8 cellular contexts compared by ENCODE assay signal in the genomic region with DNA sequence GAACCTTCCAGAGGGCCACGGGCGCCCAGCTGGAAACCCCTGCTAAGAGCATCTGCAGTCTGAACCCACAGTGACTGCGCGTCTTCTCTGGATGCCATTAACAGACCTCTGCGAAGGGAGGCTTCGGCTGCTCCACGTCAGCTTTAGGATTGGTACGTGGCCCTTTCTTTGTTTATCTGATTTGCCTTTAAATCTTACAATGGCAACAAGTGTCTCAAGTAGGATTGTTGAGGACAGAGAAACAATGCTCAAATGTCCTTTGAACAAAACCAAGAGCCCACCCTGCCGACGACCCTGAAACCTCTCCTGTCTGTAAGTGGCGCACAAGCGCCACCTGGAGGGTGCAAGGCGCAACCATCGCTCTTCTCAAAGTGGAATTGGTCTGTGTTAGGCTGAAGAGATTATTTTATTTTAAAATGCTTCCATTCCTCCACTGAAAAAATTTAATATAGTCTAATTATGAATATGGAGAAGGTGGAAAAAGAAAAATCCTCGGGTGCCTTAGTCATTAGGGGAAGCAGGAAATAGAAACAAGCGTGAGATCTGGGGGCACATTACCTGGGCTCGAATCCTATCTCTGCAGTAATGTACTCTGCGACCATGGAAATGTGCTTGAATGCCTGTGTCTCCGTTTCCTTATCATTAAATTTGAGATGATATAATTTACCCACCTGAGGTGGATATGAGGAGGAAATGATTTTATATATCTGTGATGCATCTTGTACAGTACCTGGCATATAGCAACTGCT.
DNase-seq lines count a peak whose midpoint lies in the region; ATAC-seq and TF ChIP-seq lines count a peak whose summit lies in the region.

No MANE protein-coding gene starts in this region.

- H3K4me3 ChIP-seq in HL-60 (replicated peaks; ENCODE audit: insufficient read depth, low read length), result no peak overlapping the region
- H3K4me3 ChIP-seq in RWPE2 (ENCODE audit: severe bottlenecking), result peak overlapping the region; percentile 15
- H3K4me3 ChIP-seq in mammary epithelial cell (replicated peaks in 1 of 3; ENCODE audit: insufficient read depth in 1 of 3, low read depth in 2 of 3, low read length in 3 of 3), result peak overlapping the region in 2 of 3 experiments; percentile 14 to 25

- peak; percentile 62 for DNase-seq in Right ventricle myocardium inferior (ENCODE audit: missing footprints)
- DNase-seq in cardiac septum (ENCODE audit: low spot score), result no peak
- DNase-seq in HL-60 (ENCODE audit: low read depth in 1 of 2, low spot score in 1 of 2), result peak in 1 of 2 experiments; percentile 3
- DNase-seq in RWPE2 (ENCODE audit: low spot score), result no peak
- DNase-seq in mammary epithelial cell, result peak; percentile 9
- DNase-seq in kidney glomerular epithelial cell (lab: John Stamatoyannopoulos, UW), result peak; percentile 6
- peak; percentile 8 for DNase-seq in stimulated activated CD8-positive, alpha-beta memory T cell treated with anti-CD3 and anti-CD28 coated beads, Interleukin-12 subunit alpha, Interleukin-12 subunit beta, amount 100 ng/mL, for 1 hour (ENCODE audit: low read depth)
- no peak for DNase-seq in occipital lobe (lab: John Stamatoyannopoulos, UW)

- intact Hi-C loops in Right ventricle myocardium inferior (cut with DNase I), result loop anchor here (2.0 to 10.0 kb wide), 7 partner anchors 21 to 843 kb away; a partner anchor contains a TSS
- intact Hi-C loops in cardiac septum (cut with DNase I), result loop anchor here (2.0 to 5.0 kb wide), 3 partner anchors 73 to 843 kb away; no protein-coding TSS in a partner anchor
- intact Hi-C loops in mammary epithelial cell (cut with micrococcal nuclease), result loop anchor here (1.0 kb wide), 2 partner anchors 130 to 841 kb away; no protein-coding TSS in a partner anchor

- H4K20me1 ChIP-seq in mammary epithelial cell (ENCODE audit: insufficient read depth, low read length), result no peaks in the 10 kb centered on the region

- H3K9me3 ChIP-seq in RWPE2 (ENCODE audit: severe bottlenecking) (no peaks in the 10 kb centered on the region), mammary epithelial cell (replicated peaks; ENCODE audit: insufficient read depth, low read length) (no peaks in the 10 kb centered on the region)

- CTCF ChIA-PET in mammary epithelial cell (lab: Charles Lee; ENCODE audit: low non-redundant PET), result interaction anchor here (0.6 kb wide), 1 partner anchor 669 kb away, joined by 3 read pairs; no protein-coding TSS in a partner anchor

- TF ChIP-seq CTCF in HL-60 (IDR thresholded peaks at IDR 0.05; ENCODE audit: insufficient read depth, low read length) (peak; percentile 72), RWPE2 (IDR thresholded peaks at IDR 0.05; ENCODE audit: poor library complexity, severe bottlenecking) (peak; percentile 94), mammary epithelial cell (conservative IDR thresholded peaks at IDR 0.05 in 1 of 2, IDR thresholded peaks at IDR 0.05 in 1 of 2; ENCODE audit: extremely low read depth in 1 of 2, insufficient read depth in 1 of 2, low read depth in 1 of 2, low read length in 2 of 2) (peak; percentile 88 to 95)

- no peak overlapping the region for H3K9ac ChIP-seq in mammary epithelial cell (ENCODE audit: insufficient read depth, low read length)

- no peaks in the 10 kb centered on the region for H3K36me3 ChIP-seq in RWPE2 (ENCODE audit: low read depth)
- no peaks in the 10 kb centered on the region for H3K36me3 ChIP-seq in mammary epithelial cell (ENCODE audit: insufficient read depth, low read length)

- WGBS in mammary epithelial cell (ENCODE audit: low coverage, missing lambda C conversion rate), result 35% methylated on average over 19 of the region's 19 CpGs

- ATAC-seq in Right ventricle myocardium inferior (no peak), RWPE2 (ENCODE audit: low read depth) (peak; percentile 70; the same call in 2 of the 3 replicates)

- peaks cover 12% of the 10 kb centered on the region for H3K27me3 ChIP-seq in HL-60 (ENCODE audit: insufficient read depth, poor library complexity, severe bottlenecking)
- no peaks in the 10 kb centered on the region for H3K27me3 ChIP-seq in RWPE2 (ENCODE audit: insufficient read depth, poor library complexity, severe bottlenecking)
- H3K27me3 ChIP-seq in mammary epithelial cell (ENCODE audit: insufficient read depth, low read length), result no peaks in the 10 kb centered on the region

- in situ Hi-C loops in mammary epithelial cell (cut with MboI; ENCODE audit: low sequenced_read_pairs in 2 of 2), result loop anchor here in 1 of 2 donors (5.0 to 10.0 kb wide), 2 partner anchors 128 to 835 kb away; no protein-coding TSS in a partner anchor

- peak overlapping the region; percentile 41 for H2AFZ ChIP-seq in mammary epithelial cell (ENCODE audit: low read depth, low read length)

- peak overlapping the region; percentile 25 for H3K4me2 ChIP-seq in mammary epithelial cell (ENCODE audit: insufficient read depth, low read depth, low read length)

- H3K27ac ChIP-seq in HL-60 (replicated peaks) (no peak overlapping the region), RWPE2 (ENCODE audit: poor library complexity, severe bottlenecking) (no peak overlapping the region), mammary epithelial cell (ENCODE audit: insufficient read depth, low read depth, low read length) (no peak overlapping the region)

- dilution Hi-C loops in mammary epithelial cell (cut with HindIII; ENCODE audit: low sequenced_read_pairs), result no loop called here

- H3K4me1 ChIP-seq in RWPE2 (ENCODE audit: insufficient read depth, poor library complexity, severe bottlenecking) (no peaks in the 10 kb centered on the region), mammary epithelial cell (ENCODE audit: insufficient read depth, low read length) (no peaks in the 10 kb centered on the region)

- no peaks in the 10 kb centered on the region for H3K79me2 ChIP-seq in mammary epithelial cell (ENCODE audit: insufficient read depth, low read length)

- no TSS peak for BruUV-seq in mammary epithelial cell (replicated peaks; lab: Mats Ljungman, UMichigan)

Comparison
In these comparisons a context has a peak if more than half of its experiments do, and no peak if none do; other contexts are left out.
1. DNase-seq: peak in Right ventricle myocardium inferior (single experiment), mammary epithelial cell (single experiment), kidney glomerular epithelial cell (single experiment) and stimulated activated CD8-positive, alpha-beta memory T cell treated with anti-CD3 and anti-CD28 coated beads, Interleukin-12 subunit alpha, Interleukin-12 subunit beta, amount 100 ng/mL, for 1 hour (single experiment); none in cardiac septum (single experiment), RWPE2 (single experiment) and occipital lobe (single experiment).
2. Peak in every context shown above with its lines, with median percentiles within 50 percentile points of each other: CTCF ChIP-seq.